17 cellular contexts compared by ENCODE assay signal in genomic region chr2:42232024-42232423, GRCh38.
"Had no signal": no experiment of that assay in that cellular context is flagged by ENCODE, and none has a peak within 500 bp of the region (broad histone marks: within the 10 kb centered on the region; RNA-seq: fewer than 3 reads in every experiment).

No MANE protein-coding gene starts in this region.

- H3K4me3 Mint-ChIP-seq: neural crest cell had no signal

- H3K4me3 ChIP-seq: gastrocnemius medialis, lung, thoracic aorta, upper lobe of left lung had no signal

- DNase-seq: activated CD4-positive, alpha-beta T cell treated with anti-CD3 and anti-CD28 coated beads for 48 hours; activated effector memory CD4-positive, alpha-beta T cell treated with anti-CD3 and anti-CD28 coated beads, Interleukin-2, amount 50 U/mL, for 16 hours; effector CD4-positive, alpha-beta T cell; gastrocnemius medialis; head of caudate nucleus; kidney; retina; Right ventricle myocardium superior; stimulated activated CD4-positive, alpha-beta T cell treated with anti-CD3 and anti-CD28 coated beads, Interleukin-12 subunit alpha, Interleukin-12 subunit beta, amount 100 ng/mL, for 4 hours; stimulated activated CD4-positive, alpha-beta T cell treated with anti-CD3 and anti-CD28 coated beads, Interleukin-1b, Interleukin-23, amount 100 ng/mL, for 48 hours; SW 1271 had no signal

- H3K27ac ChIP-seq: gastrocnemius medialis, thoracic aorta, upper lobe of left lung had no signal

- H3K27me3 ChIP-seq: gastrocnemius medialis, upper lobe of left lung had no signal

- H3K9me3 Mint-ChIP-seq: neural crest cell had no signal

- ATAC-seq: esophagus mucosa, gastrocnemius medialis, left lobe of liver had no signal

- H3K9me3 ChIP-seq: gastrocnemius medialis, thoracic aorta, upper lobe of left lung had no signal

- H3K4me1 ChIP-seq: gastrocnemius medialis had no signal

- H3K36me3 ChIP-seq: gastrocnemius medialis, thoracic aorta, upper lobe of left lung had no signal
